Comparison of ENCODE assay signal across 1 cellular context in the genomic region with DNA sequence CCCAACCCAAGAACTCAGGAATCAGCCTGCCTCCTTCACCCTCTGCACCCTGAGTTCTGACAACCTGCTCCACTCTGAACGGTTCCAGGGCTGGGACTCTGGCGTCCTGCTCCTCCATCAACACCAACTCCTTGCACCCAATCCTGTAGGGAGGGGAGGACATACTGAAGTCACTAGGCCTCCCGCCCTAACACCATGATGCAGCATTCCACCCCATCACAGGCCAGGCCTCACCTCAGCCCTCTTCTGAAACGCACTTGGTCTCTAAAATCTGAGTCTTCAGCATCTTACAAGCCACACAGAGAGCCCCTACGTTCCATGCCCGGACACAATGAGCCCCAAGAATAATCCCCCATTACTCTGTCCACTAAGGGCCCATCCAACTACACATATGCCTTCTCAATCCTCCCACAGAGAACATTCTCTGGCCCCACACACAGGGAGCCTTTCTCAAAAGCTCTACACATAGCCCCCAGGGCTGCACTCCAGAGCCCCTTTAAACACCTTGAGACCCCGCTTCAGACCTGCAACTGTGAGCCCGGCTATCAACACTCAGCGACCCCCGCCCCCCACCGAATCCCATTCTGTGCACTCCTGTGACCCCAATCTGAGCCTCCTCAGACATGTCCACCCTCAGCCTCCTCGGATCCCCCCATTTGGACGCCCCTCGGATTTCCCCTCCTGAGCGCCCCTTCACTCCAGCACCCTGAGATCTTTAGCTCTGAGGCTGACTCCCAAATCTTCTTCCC.
TF ChIP-seq lines count a peak whose summit lies in the region.

No MANE protein-coding gene starts in this region.

TF ChIP-seq in HEK293, 187 proteins besides CTCF, POLR2A, EP300 and RAD21 (continued from another document):
- TF ChIP-seq, protein P1, sequence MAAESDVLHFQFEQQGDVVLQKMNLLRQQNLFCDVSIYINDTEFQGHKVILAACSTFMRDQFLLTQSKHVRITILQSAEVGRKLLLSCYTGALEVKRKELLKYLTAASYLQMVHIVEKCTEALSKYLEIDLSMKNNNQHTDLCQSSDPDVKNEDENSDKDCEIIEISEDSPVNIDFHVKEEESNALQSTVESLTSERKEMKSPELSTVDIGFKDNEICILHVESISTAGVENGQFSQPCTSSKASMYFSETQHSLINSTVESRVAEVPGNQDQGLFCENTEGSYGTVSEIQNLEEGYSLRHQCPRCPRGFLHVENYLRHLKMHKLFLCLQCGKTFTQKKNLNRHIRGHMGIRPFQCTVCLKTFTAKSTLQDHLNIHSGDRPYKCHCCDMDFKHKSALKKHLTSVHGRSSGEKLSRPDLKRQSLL (tag by site-specific recombination; IDR thresholded peaks at IDR 0.05) = no peak
- TF ChIP-seq ZNF2 (tag by site-specific recombination; IDR thresholded peaks at IDR 0.05) (0 out of 2 replicates have a peak, but pooled peaks have one; percentile 35), ZNF747 (tag by site-specific recombination; IDR thresholded peaks at IDR 0.05) (no peak), ZNF549 (tag by site-specific recombination; IDR thresholded peaks at IDR 0.05) (no peak), ZNF776 (tag by site-specific recombination; IDR thresholded peaks at IDR 0.05; ENCODE audit: borderline replicate concordance) (no peak)
- TF ChIP-seq, protein P2, sequence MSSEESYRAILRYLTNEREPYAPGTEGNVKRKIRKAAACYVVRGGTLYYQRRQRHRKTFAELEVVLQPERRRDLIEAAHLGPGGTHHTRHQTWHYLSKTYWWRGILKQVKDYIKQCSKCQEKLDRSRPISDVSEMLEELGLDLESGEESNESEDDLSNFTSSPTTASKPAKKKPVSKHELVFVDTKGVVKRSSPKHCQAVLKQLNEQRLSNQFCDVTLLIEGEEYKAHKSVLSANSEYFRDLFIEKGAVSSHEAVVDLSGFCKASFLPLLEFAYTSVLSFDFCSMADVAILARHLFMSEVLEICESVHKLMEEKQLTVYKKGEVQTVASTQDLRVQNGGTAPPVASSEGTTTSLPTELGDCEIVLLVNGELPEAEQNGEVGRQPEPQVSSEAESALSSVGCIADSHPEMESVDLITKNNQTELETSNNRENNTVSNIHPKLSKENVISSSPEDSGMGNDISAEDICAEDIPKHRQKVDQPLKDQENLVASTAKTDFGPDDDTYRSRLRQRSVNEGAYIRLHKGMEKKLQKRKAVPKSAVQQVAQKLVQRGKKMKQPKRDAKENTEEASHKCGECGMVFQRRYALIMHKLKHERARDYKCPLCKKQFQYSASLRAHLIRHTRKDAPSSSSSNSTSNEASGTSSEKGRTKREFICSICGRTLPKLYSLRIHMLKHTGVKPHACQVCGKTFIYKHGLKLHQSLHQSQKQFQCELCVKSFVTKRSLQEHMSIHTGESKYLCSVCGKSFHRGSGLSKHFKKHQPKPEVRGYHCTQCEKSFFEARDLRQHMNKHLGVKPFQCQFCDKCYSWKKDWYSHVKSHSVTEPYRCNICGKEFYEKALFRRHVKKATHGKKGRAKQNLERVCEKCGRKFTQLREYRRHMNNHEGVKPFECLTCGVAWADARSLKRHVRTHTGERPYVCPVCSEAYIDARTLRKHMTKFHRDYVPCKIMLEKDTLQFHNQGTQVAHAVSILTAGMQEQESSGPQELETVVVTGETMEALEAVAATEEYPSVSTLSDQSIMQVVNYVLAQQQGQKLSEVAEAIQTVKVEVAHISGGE (tag by site-specific recombination; conservative IDR thresholded peaks at IDR 0.05; ENCODE audit: low read depth) = 0 out of 2 replicates have a peak, but pooled peaks have one; percentile 20
TF ChIP-seq in HEK293: peak in this region for 22.
